In the genomic region with DNA sequence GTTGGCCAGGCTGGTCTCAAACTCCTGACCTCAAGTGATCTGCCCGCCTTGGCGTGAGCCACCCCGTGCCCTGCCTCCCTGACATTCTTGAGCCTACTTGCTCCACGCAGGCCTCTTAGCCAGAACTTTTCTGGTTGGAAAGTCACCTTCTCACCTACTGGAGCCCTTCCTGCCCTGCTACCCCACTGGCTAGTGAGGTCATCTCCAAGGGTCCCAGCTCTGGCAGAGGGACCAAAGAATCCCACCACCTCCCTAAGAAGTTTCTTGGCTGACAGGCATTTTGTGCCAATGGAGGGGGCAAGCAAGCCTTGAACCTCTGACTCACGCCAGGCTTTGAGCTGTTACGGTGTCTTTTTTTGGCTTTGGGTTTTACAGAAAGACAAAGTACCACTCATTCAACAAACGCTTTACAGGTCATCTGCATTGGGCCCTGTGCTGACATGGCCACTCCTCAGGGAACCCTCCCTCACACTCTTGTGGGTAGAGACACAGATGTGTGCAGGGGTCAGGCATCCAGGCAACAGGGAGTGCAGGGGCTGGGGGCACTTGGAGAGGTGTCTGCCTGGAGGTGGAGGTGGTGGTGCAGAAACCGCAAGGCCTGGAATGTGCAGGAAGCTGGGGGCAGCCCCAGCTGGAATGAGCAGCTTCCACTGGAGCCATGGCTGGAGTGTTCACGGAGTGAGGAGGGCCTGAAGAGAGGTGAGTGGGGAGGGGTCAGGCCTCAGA, we compare ENCODE assay signal across 1 cellular context.
TF ChIP-seq lines count a peak whose summit lies in the region.

No MANE protein-coding gene starts in this region.

TF ChIP-seq in SK-N-SH treated with all-trans-retinoic acid at 6 μM for 48 hours, 23 proteins besides CTCF, POLR2A, EP300 and RAD21 (continued from another document):
- TF ChIP-seq, protein P1, sequence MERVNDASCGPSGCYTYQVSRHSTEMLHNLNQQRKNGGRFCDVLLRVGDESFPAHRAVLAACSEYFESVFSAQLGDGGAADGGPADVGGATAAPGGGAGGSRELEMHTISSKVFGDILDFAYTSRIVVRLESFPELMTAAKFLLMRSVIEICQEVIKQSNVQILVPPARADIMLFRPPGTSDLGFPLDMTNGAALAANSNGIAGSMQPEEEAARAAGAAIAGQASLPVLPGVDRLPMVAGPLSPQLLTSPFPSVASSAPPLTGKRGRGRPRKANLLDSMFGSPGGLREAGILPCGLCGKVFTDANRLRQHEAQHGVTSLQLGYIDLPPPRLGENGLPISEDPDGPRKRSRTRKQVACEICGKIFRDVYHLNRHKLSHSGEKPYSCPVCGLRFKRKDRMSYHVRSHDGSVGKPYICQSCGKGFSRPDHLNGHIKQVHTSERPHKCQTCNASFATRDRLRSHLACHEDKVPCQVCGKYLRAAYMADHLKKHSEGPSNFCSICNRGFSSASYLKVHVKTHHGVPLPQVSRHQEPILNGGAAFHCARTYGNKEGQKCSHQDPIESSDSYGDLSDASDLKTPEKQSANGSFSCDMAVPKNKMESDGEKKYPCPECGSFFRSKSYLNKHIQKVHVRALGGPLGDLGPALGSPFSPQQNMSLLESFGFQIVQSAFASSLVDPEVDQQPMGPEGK (CRISPR knock-in tag; IDR thresholded peaks at IDR 0.05; ENCODE audit: borderline replicate concordance): no peak
- TF ChIP-seq BACH2 (CRISPR knock-in tag; IDR thresholded peaks at IDR 0.05; ENCODE audit: borderline replicate concordance) (no peak), ZNF565 (CRISPR knock-in tag; conservative IDR thresholded peaks at IDR 0.05; ENCODE audit: low read depth) (no peak), ISL1 (CRISPR knock-in tag; IDR thresholded peaks at IDR 0.05) (no peak), CSDC2 (CRISPR knock-in tag; IDR thresholded peaks at IDR 0.05) (no peak), ZNF70 (CRISPR knock-in tag; IDR thresholded peaks at IDR 0.05) (no peak), ARNTL (CRISPR knock-in tag; IDR thresholded peaks at IDR 0.05; ENCODE audit: borderline replicate concordance, low read depth) (no peak), ZFP3 (CRISPR knock-in tag; IDR thresholded peaks at IDR 0.05) (no peak), SNAI2 (CRISPR knock-in tag; IDR thresholded peaks at IDR 0.05) (no peak)
- TF ChIP-seq, protein P2, sequence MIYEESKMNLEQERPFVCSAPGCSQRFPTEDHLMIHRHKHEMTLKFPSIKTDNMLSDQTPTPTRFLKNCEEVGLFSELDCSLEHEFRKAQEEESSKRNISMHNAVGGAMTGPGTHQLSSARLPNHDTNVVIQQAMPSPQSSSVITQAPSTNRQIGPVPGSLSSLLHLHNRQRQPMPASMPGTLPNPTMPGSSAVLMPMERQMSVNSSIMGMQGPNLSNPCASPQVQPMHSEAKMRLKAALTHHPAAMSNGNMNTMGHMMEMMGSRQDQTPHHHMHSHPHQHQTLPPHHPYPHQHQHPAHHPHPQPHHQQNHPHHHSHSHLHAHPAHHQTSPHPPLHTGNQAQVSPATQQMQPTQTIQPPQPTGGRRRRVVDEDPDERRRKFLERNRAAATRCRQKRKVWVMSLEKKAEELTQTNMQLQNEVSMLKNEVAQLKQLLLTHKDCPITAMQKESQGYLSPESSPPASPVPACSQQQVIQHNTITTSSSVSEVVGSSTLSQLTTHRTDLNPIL (CRISPR knock-in tag; IDR thresholded peaks at IDR 0.05; ENCODE audit: low read depth): no peak
- TF ChIP-seq, protein P3, sequence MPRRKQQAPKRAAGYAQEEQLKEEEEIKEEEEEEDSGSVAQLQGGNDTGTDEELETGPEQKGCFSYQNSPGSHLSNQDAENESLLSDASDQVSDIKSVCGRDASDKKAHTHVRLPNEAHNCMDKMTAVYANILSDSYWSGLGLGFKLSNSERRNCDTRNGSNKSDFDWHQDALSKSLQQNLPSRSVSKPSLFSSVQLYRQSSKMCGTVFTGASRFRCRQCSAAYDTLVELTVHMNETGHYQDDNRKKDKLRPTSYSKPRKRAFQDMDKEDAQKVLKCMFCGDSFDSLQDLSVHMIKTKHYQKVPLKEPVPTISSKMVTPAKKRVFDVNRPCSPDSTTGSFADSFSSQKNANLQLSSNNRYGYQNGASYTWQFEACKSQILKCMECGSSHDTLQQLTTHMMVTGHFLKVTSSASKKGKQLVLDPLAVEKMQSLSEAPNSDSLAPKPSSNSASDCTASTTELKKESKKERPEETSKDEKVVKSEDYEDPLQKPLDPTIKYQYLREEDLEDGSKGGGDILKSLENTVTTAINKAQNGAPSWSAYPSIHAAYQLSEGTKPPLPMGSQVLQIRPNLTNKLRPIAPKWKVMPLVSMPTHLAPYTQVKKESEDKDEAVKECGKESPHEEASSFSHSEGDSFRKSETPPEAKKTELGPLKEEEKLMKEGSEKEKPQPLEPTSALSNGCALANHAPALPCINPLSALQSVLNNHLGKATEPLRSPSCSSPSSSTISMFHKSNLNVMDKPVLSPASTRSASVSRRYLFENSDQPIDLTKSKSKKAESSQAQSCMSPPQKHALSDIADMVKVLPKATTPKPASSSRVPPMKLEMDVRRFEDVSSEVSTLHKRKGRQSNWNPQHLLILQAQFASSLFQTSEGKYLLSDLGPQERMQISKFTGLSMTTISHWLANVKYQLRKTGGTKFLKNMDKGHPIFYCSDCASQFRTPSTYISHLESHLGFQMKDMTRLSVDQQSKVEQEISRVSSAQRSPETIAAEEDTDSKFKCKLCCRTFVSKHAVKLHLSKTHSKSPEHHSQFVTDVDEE (CRISPR knock-in tag; IDR thresholded peaks at IDR 0.05): no peak
TF ChIP-seq in SK-N-SH treated with all-trans-retinoic acid at 6 μM for 48 hours: peak in this region for 0.
